Comparison of ENCODE assay signal across 8 cellular contexts in the genomic region with DNA sequence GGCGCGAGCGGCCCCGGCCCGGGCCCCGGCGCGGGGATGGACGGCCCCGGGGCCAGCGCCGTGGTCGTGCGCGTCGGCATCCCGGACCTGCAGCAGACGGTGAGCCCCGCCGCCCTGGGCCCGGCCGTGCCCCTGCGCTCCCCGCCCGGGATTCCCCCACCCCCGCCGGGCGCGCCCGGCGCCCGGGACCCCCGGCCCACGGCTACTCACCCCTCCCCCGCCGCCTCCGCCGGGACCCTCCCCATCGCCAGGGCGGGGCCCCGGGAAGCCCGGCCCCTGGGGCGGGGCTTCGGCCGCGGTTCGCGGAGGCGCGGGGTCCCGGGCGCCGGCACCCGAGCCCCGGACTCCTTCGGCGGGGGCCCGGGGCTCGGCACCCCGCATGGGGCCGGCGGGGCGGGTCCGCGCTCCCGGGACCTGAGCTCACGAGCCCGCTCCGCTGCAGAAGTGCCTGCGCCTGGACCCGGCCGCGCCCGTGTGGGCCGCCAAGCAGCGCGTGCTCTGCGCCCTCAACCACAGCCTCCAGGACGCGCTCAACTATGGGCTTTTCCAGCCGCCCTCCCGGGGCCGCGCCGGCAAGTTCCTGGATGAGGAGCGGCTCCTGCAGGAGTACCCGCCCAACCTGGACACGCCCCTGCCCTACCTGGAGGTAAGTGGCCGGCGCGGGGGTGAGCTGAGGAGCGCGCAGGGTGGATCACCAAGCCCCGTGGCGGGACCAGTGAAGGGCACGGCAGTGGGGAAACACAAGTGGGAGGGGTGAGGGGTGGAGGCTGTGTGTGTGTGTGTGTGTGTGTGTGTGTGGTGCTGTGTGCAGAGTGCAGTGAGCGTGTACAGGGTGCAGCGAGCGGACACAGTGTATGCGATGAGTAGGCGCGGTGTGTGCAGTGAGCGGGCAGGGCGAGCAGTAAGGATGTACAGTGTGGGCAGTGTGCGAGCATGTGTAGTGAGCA. TPM values are rescaled to one million over a fixed set of nuclear protein-coding genes. Genes with fewer than 3 reads are reported as not detected.
A peak's percentile ranks its signal among the peaks of the same experiment; 100 is the strongest.
DNase-seq lines count a peak whose midpoint lies in the region; ATAC-seq and TF ChIP-seq lines count a peak whose summit lies in the region.

No MANE protein-coding gene starts in this region.

- DNase-seq in Daoy (ENCODE audit: low read depth), result peak; percentile 50
- DNase-seq in NCI-H146 treated with DMSO at 0.1 percent for 48 hours (lab: John Stamatoyannopoulos, UW; ENCODE audit: unreplicated experiment), result peak; percentile 49
- DNase-seq in ascending aorta (ENCODE audit: low spot score in 2 of 2), result peak in 1 of 2 donors; percentile 61
- DNase-seq in islet precursor cell, result peak; percentile 91
- peak; percentile 24 to 32 for DNase-seq in stimulated activated CD4-positive, alpha-beta T cell treated with anti-CD3 and anti-CD28 coated beads, Interleukin-4, amount 100 ng/mL, for 4 hours
- no peak for DNase-seq in NCI-H2081 treated with DMSO at 0.1 percent for 48 hours (lab: John Stamatoyannopoulos, UW)
- DNase-seq in central memory CD4-positive, alpha-beta T cell, result no peak

- no peaks in the 10 kb centered on the region for H3K9me3 ChIP-seq in ascending aorta

- peak overlapping the region; percentile 40 to 57 for H3K4me3 ChIP-seq in ascending aorta

- intact Hi-C loops in ascending aorta (cut with DNase I), result no loop called here

- peaks cover 4% of the 10 kb centered on the region for H3K27me3 ChIP-seq in ascending aorta

- peaks cover 0 to 6% of the 10 kb centered on the region in 2 donors for H3K4me1 ChIP-seq in ascending aorta

- no peak overlapping the region for H3K27ac ChIP-seq in ascending aorta

- ATAC-seq in GM19452 (IDR thresholded peaks at IDR 0.05; ENCODE audit: unreplicated experiment), result no peak

- TF ChIP-seq CTCF in ascending aorta (IDR thresholded peaks at IDR 0.05), result no peak

- H3K36me3 ChIP-seq in ascending aorta, result no peaks in the 10 kb centered on the region

RNA-seq across cellular contexts. Expression of a gene that starts 2.3 kb away (rescaled TPM):
- 0.33 and 0.46 TPM in 2 replicates for total RNA-seq in Daoy (2014; rRNA removed; shearing (Covaris generic))
- total RNA-seq in ascending aorta, result 128 TPM

RNA-seq across cellular contexts. Expression of a gene that starts 46.9 kb away (rescaled TPM):
- 12.5 and 16.0 TPM in 2 replicates for total RNA-seq in Daoy (2014; rRNA removed; shearing (Covaris generic))
- total RNA-seq in ascending aorta, result 111 TPM

Comparison
In these comparisons a context has a peak if more than half of its experiments do, and no peak if none do; other contexts are left out.
1. DNase-seq: peak in Daoy (single experiment), NCI-H146 treated with DMSO at 0.1 percent for 48 hours (single experiment), islet precursor cell (single experiment) and stimulated activated CD4-positive, alpha-beta T cell treated with anti-CD3 and anti-CD28 coated beads, Interleukin-4, amount 100 ng/mL, for 4 hours (2 of 2); none in NCI-H2081 treated with DMSO at 0.1 percent for 48 hours (single experiment) and central memory CD4-positive, alpha-beta T cell (single experiment).
2. RNA of a gene that starts 2.3 kb away (total RNA-seq): 128 TPM in ascending aorta (single experiment); 0.33 to 0.46 TPM in Daoy; every median in the first group is over 10 times any median in the second.